In genomic region chr10:89537361-89537760, GRCh38 we compare ENCODE assay signal across 1 cellular context.
TF ChIP-seq lines count a peak whose summit lies in the region.

No MANE protein-coding gene starts in this region.

TF ChIP-seq in GM23338, 12 proteins besides CTCF, POLR2A, EP300 and RAD21 (continued from another document):
- TF ChIP-seq ZNF462 (CRISPR knock-in tag; IDR thresholded peaks at IDR 0.05), result no peak
- TF ChIP-seq STAT1 (IDR thresholded peaks at IDR 0.05; ENCODE audit: unreplicated experiment), result no peak
- no peak for TF ChIP-seq EZH2 (IDR thresholded peaks at IDR 0.05; ENCODE audit: low read depth, unreplicated experiment)
- TF ChIP-seq JUNB (IDR thresholded peaks at IDR 0.05; ENCODE audit: unreplicated experiment), result no peak
- no peak for TF ChIP-seq POLR2AphosphoS5 (IDR thresholded peaks at IDR 0.05; ENCODE audit: low read depth)
- no peak for TF ChIP-seq ETS1 (IDR thresholded peaks at IDR 0.05)
- no peak for TF ChIP-seq REST (IDR thresholded peaks at IDR 0.05; ENCODE audit: unreplicated experiment)
TF ChIP-seq in GM23338: peak in this region for 0.
